Comparison of ENCODE assay signal across 21 cellular contexts in genomic region chr1:7623886-7624285, GRCh38.
"Had no signal": no experiment of that assay in that cellular context is flagged by ENCODE, and none has a peak within 500 bp of the region (broad histone marks: within the 10 kb centered on the region; RNA-seq: fewer than 3 reads in every experiment).

No MANE protein-coding gene starts in this region.

- H3K27ac ChIP-seq: neutrophil, tibial nerve, uterus, WERI-Rb-1 had no signal

- H3K36me3 ChIP-seq: neutrophil, tibial nerve, uterus, WERI-Rb-1 had no signal

- H3K4me3 ChIP-seq: tibial nerve, uterus had no signal

- ATAC-seq: esophagus mucosa; naive thymus-derived CD8-positive, alpha-beta T cell had no signal

- H3K9me3 ChIP-seq: neutrophil, tibial nerve, uterus had no signal

- DNase-seq: activated CD4-positive, alpha-beta T cell treated with anti-CD3 and anti-CD28 coated beads for 1 hour; activated CD8-positive, alpha-beta memory T cell treated with anti-CD3 and anti-CD28 coated beads for 24 hours; activated CD8-positive, alpha-beta memory T cell treated with anti-CD3 and anti-CD28 coated beads, Interleukin-2, amount 50 U/mL, for 48 hours; activated effector memory CD4-positive, alpha-beta T cell treated with Interleukin-2 at 50 U/mL for 16 hours; activated naive CD4-positive, alpha-beta T cell treated with anti-CD3 and anti-CD28 coated beads, Interleukin-2, amount 50 U/mL, for 16 hours; activated T-cell treated with anti-CD3 and anti-CD28 coated beads, Interleukin-2, amount 50 U/mL, for 48 hours; cerebellar nuclear complex; effector CD8-positive, alpha-beta T cell; islet precursor cell; mammary epithelial cell; retina; stimulated activated CD4-positive, alpha-beta T cell treated with anti-CD3 and anti-CD28 coated beads, Interleukin-2, amount 100 ng/mL, for 24 hours; stimulated activated naive CD4-positive, alpha-beta T cell treated with Interleukin-2 at 50 U/mL for 16 hours; SW 1271; T-helper 2 cell; uterus; WERI-Rb-1 had no signal

- H3K4me1 ChIP-seq: tibial nerve, uterus had no signal

- H3K27me3 ChIP-seq: tibial nerve, uterus had no signal
